7 cellular contexts compared by ENCODE assay signal in genomic region chr12:91373086-91373485, GRCh38.
"Had no signal": no experiment of that assay in that cellular context is flagged by ENCODE, and none has a peak within 500 bp of the region (broad histone marks: within the 10 kb centered on the region; RNA-seq: fewer than 3 reads in every experiment).

No MANE protein-coding gene starts in this region.

- FAIRE-seq: HepG2, HTR-8/SVneo had no signal

- H3K4me2 ChIP-seq: KMS-11 had no signal

- H3K9ac ChIP-seq: KMS-11 had no signal

- DNase-seq: IMR-90, KBM-7, KG1 had no signal

- ATAC-seq: HepG2 had no signal

- H3K27ac ChIP-seq: HL-60, KMS-11 had no signal
